In genomic region chr16:7233963-7234362, GRCh38 we compare ENCODE assay signal across 2 cellular contexts.
TF ChIP-seq lines count a peak whose summit lies in the region.

No MANE protein-coding gene starts in this region.

TF ChIP-seq in H1, 55 proteins besides CTCF, POLR2A, EP300 and RAD21 (continued from another document):
- TF ChIP-seq HDAC2 (IDR thresholded peaks at IDR 0.05; ENCODE audit: borderline replicate concordance in 1 of 2, low read depth in 2 of 2, low read length in 2 of 2) (no peak), SUZ12 (IDR thresholded peaks at IDR 0.05; ENCODE audit: low read length) (no peak), RXRA (IDR thresholded peaks at IDR 0.05; ENCODE audit: insufficient read depth, low read depth, low read length) (no peak), CREB1 (IDR thresholded peaks at IDR 0.05) (no peak), CEBPB (IDR thresholded peaks at IDR 0.05; ENCODE audit: low read depth, low read length) (no peak), USF2 (IDR thresholded peaks at IDR 0.05; ENCODE audit: low read length) (no peak), KDM1A (IDR thresholded peaks at IDR 0.05; ENCODE audit: borderline replicate concordance, low read length) (no peak), CHD2 (IDR thresholded peaks at IDR 0.05; ENCODE audit: low read length) (no peak)

TF ChIP-seq in neural cell, 6 proteins besides CTCF, POLR2A, EP300 and RAD21:
- TF ChIP-seq REST (IDR thresholded peaks at IDR 0.05; ENCODE audit: borderline replicate concordance) (no peak), POLR2AphosphoS5 (IDR thresholded peaks at IDR 0.05) (peak; percentile 16), MXI1 (conservative IDR thresholded peaks at IDR 0.05; ENCODE audit: poor library complexity, severe bottlenecking) (no peak), SMC3 (conservative IDR thresholded peaks at IDR 0.05; ENCODE audit: poor library complexity) (no peak), EZH2 (IDR thresholded peaks at IDR 0.05; ENCODE audit: borderline replicate concordance, insufficient read depth, low read length, poor library complexity, severe bottlenecking) (no peak), TAF1 (IDR thresholded peaks at IDR 0.05; ENCODE audit: low read depth) (no peak)
TF ChIP-seq in neural cell: peak in this region for 1.
